Comparison of ENCODE assay signal across 12 cellular contexts in genomic region chr4:1170805-1171305, GRCh38. TPM values are rescaled to one million over a fixed set of nuclear protein-coding genes. Genes with fewer than 3 reads are reported as not detected.
DNase-seq lines count a peak whose midpoint lies in the region; ATAC-seq and TF ChIP-seq lines count a peak whose summit lies in the region.
"Had no signal": no experiment of that assay in that cellular context is flagged by ENCODE, and none has a peak within 500 bp of the region (broad histone marks: within the 10 kb centered on the region; RNA-seq: fewer than 3 reads in every experiment).

No MANE protein-coding gene starts in this region.

- TF ChIP-seq CTCF in C4-2B (conservative IDR thresholded peaks at IDR 0.05) = no peak
- TF ChIP-seq CTCF in fibroblast of lung (conservative IDR thresholded peaks at IDR 0.05 in 1 of 2, IDR thresholded peaks at IDR 0.05 in 1 of 2; ENCODE audit: low read depth in 1 of 2, low read length in 2 of 2) = no peak
- TF ChIP-seq CTCF in prostate gland (IDR thresholded peaks at IDR 0.05) = no peak

- no peak for ATAC-seq in GM19397 (IDR thresholded peaks at IDR 0.05; ENCODE audit: unreplicated experiment)

- peaks cover 26% of the 10 kb centered on the region for H3K79me2 ChIP-seq in fibroblast of lung (ENCODE audit: control insufficient read depth, insufficient read depth, low read length)

- H3K4me2 ChIP-seq in fibroblast of lung (ENCODE audit: extremely low read depth, insufficient read depth, low read length) = peak overlapping the region; percentile 70

- H3K27ac ChIP-seq in C4-2B = peak overlapping the region; percentile 86
- H3K27ac ChIP-seq in fibroblast of lung (ENCODE audit: insufficient read depth, low read length) = no peak overlapping the region
- peak overlapping the region in 1 of 2 donors; percentile 68 for H3K27ac ChIP-seq in prostate gland
- H3K27ac ChIP-seq: neutrophil had no signal

- H3K9me3 ChIP-seq in NT2/D1 (ENCODE audit: insufficient read depth, low read length) = no peaks in the 10 kb centered on the region
- no peaks in the 10 kb centered on the region for H3K9me3 ChIP-seq in fibroblast of lung (ENCODE audit: control insufficient read depth, insufficient read depth, low read depth, low read length)
- no peaks in the 10 kb centered on the region for H3K9me3 ChIP-seq in prostate gland
- H3K9me3 ChIP-seq: neutrophil had no signal

- TF ChIP-seq POLR2A in prostate gland (IDR thresholded peaks at IDR 0.05) = no peak

- H3K4me1 ChIP-seq in NT2/D1 (ENCODE audit: insufficient read depth, insufficient read length) (peaks cover 27% of the 10 kb centered on the region), fibroblast of lung (ENCODE audit: control insufficient read depth, extremely low read depth, insufficient read depth, low read length) (peaks cover 19% of the 10 kb centered on the region), prostate gland (replicated peaks) (peaks cover 3% of the 10 kb centered on the region)

- H3K36me3 ChIP-seq in NT2/D1 (ENCODE audit: insufficient read depth, insufficient read length, low read length) = peaks cover 30% of the 10 kb centered on the region
- H3K36me3 ChIP-seq in fibroblast of lung (ENCODE audit: control insufficient read depth, insufficient read depth, low read length) = peaks cover 33% of the 10 kb centered on the region
- no peaks in the 10 kb centered on the region for H3K36me3 ChIP-seq in prostate gland
- H3K36me3 ChIP-seq: neutrophil had no signal

- H2AFZ ChIP-seq in fibroblast of lung (ENCODE audit: low read length) = no peak overlapping the region

- peaks cover 43% of the 10 kb centered on the region for H3K27me3 ChIP-seq in NT2/D1 (ENCODE audit: insufficient read depth, insufficient read length)
- no peaks in the 10 kb centered on the region for H3K27me3 ChIP-seq in fibroblast of lung (ENCODE audit: control insufficient read depth, insufficient read depth, low read length)
- no peaks in the 10 kb centered on the region for H3K27me3 ChIP-seq in prostate gland (replicated peaks; ENCODE audit: insufficient read depth)

- H4K20me1 ChIP-seq in fibroblast of lung (ENCODE audit: control insufficient read depth, extremely low read depth, insufficient read depth, low read length) = no peaks in the 10 kb centered on the region

- intact Hi-C loops in prostate gland (cut with DNase I) = loop anchor here (5.0 kb wide), 1 partner anchor 41 kb away; no protein-coding TSS in a partner anchor

- no peak overlapping the region for H3K9ac ChIP-seq in NT2/D1 (ENCODE audit: insufficient read length, low read depth)
- H3K9ac ChIP-seq in fibroblast of lung (ENCODE audit: insufficient read depth, low read length) = no peak overlapping the region

- H3K4me3 ChIP-seq in NT2/D1 (ENCODE audit: insufficient read length, low read depth) (peak overlapping the region; percentile 65), fibroblast of lung (replicated peaks in 1 of 4; ENCODE audit: control extremely low read depth in 1 of 4, insufficient read depth in 1 of 4, low read depth in 3 of 4, low read length in 4 of 4) (peak overlapping the region; percentile 56 to 82 (median 69)), prostate gland (peak overlapping the region; percentile 35 to 42)

- DNase-seq in NT2/D1 (ENCODE audit: low read depth, low spot score) = no peak
- DNase-seq in fibroblast of lung (ENCODE audit: low read depth in 2 of 2) = no peak
- no peak for DNase-seq in prostate gland (ENCODE audit: low spot score)
- DNase-seq in NCI-H82 (lab: John Stamatoyannopoulos, UW) = no peak
- DNase-seq in NCI-H510A (lab: John Stamatoyannopoulos, UW) = no peak
- DNase-seq in activated effector memory CD4-positive, alpha-beta T cell treated with anti-CD3 and anti-CD28 coated beads, Interleukin-2, amount 50 U/mL, for 16 hours = no peak
- DNase-seq: NCI-H1694 treated with DMSO at 0.1 percent for 48 hours, T1000 had no signal

- WGBS in prostate gland = 36% methylated on average over 20 of the region's 50 CpGs

RNA-seq across cellular contexts. Expression of gene SPON2, which starts 1.5 kb away (rescaled TPM):
- total RNA-seq in fibroblast of lung (261 and 367 TPM in 2 replicates), prostate gland (100 to 1,000 TPM; 107 to 134 TPM)
- polyA plus RNA-seq in fibroblast of lung = 179 and 189 TPM in 2 replicates
- polyA plus RNA-seq in fibroblast of lung (2012) = 431 and 600 TPM in 2 replicates
- 88.2 and 101 TPM in 2 replicates for polyA minus RNA-seq in fibroblast of lung (ENCODE audit: low replicate concordance)

RNA-seq across cellular contexts. Expression of gene RNF212, which starts 57.5 kb away (rescaled TPM):
- total RNA-seq in fibroblast of lung = 0.66 and 2.6 TPM in 2 replicates
- 1.2 and 1.6 TPM in 2 replicates for polyA plus RNA-seq in fibroblast of lung
- 1.0 and 1.6 TPM in 2 replicates for polyA plus RNA-seq in fibroblast of lung (2012)
- polyA minus RNA-seq in fibroblast of lung (ENCODE audit: low replicate concordance) = 2.2 TPM in 1 of 2 replicates, not detected in the other
- 10 to 100 TPM in 1 of 2 donors, 1 to 10 TPM in 1; 7.1 to 15.3 TPM for total RNA-seq in prostate gland
- total RNA-seq: HT-29 had no signal
